ENCODE assay signal across 8 cellular contexts in the genomic region with DNA sequence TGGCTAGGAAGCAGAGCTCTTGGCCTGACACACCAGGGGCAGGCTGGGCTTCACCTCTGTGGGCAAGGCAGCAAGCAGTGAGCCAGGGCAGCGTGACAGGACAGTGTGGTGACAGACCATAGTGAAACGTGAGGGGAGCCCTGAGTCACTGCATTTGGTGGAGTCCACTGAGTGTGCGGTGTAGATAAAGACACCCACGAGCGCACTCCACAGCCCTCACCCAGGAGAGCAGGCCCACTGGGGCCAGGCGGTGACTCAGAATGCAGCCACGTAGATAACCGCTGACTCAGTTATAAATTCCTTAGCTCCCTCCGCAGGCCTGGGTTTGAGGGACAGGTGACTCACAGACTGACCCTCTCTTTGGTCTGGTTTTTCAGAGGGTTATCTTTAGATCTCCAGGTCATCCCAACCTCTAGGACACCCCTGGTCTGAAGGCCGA.
DNase-seq lines count a peak whose midpoint lies in the region; ATAC-seq and TF ChIP-seq lines count a peak whose summit lies in the region.

No MANE protein-coding gene starts in this region.

- peaks cover 12 to 32% of the 10 kb centered on the region in 2 donors for H3K27me3 Mint-ChIP-seq in effector memory CD8-positive, alpha-beta T cell

- no peaks in the 10 kb centered on the region for H3K36me3 ChIP-seq in neuronal stem cell (replicated peaks in 1 of 2; ENCODE audit: control insufficient read depth in 2 of 2, insufficient read depth in 2 of 2, low read length in 2 of 2)

- no peak overlapping the region for H2AK5ac ChIP-seq in neuronal stem cell (ENCODE audit: low read depth, low read length)

- no peaks in the 10 kb centered on the region for H3K79me1 ChIP-seq in neuronal stem cell (ENCODE audit: low read depth, low read length)

- ATAC-seq in HG02642 (IDR thresholded peaks at IDR 0.05; ENCODE audit: poor library complexity, unreplicated experiment): no peak
- no peak for ATAC-seq in effector memory CD8-positive, alpha-beta T cell (replicated peaks)

- H3K4me1 ChIP-seq in neuronal stem cell (ENCODE audit: control insufficient read depth in 2 of 2, insufficient read depth in 1 of 2, low read depth in 1 of 2, low read length in 2 of 2): peaks cover 0 to 3% of the 10 kb centered on the region in 2 donors

- H2BK120ac ChIP-seq in neuronal stem cell (ENCODE audit: low read depth, low read length): no peak overlapping the region

- H3K9me3 Mint-ChIP-seq in effector memory CD8-positive, alpha-beta T cell: peaks cover 0 to 2% of the 10 kb centered on the region in 2 donors

- H3K4ac ChIP-seq in neuronal stem cell (ENCODE audit: low read length): no peak overlapping the region

- H3K4me3 ChIP-seq in epithelial cell of esophagus (ENCODE audit: low read length): no peak overlapping the region
- H3K4me3 ChIP-seq in neuronal stem cell (ENCODE audit: low read length in 2 of 2): peak overlapping the region in 1 of 2 donors; percentile 57
- H3K4me3 ChIP-seq in dorsolateral prefrontal cortex: no peak overlapping the region

- WGBS in neuronal stem cell (ENCODE audit: extremely low coverage in 2 of 2, insufficient read length in 2 of 2, insufficient replicate concordance in 1 of 2), 2 donors: no CpG with 5 or more reads among the region's 10 CpGs

- peak overlapping the region; percentile 19 for H2BK5ac ChIP-seq in neuronal stem cell (ENCODE audit: low read length)

- H3K27ac Mint-ChIP-seq in effector memory CD8-positive, alpha-beta T cell: no peak overlapping the region

- H3K4me2 ChIP-seq in neuronal stem cell (ENCODE audit: insufficient read depth, low read length, poor library complexity, severe bottlenecking): no peak overlapping the region

- intact Hi-C loops in dorsolateral prefrontal cortex (cut with DNase I): no loop called here

- no peak overlapping the region for H2BK15ac ChIP-seq in neuronal stem cell (ENCODE audit: low read length)

- H2BK12ac ChIP-seq in neuronal stem cell (ENCODE audit: low read length): no peak overlapping the region

- no peaks in the 10 kb centered on the region for H3K27me3 ChIP-seq in neuronal stem cell (ENCODE audit: control insufficient read depth in 3 of 3, insufficient read depth in 3 of 3, low read depth in 1 of 3, low read length in 3 of 3)
- peaks cover 0 to 5% (median 0%) of the 10 kb centered on the region in 45 donors for H3K27me3 ChIP-seq in dorsolateral prefrontal cortex

- H3K9ac ChIP-seq in neuronal stem cell (ENCODE audit: low read depth, low read length, poor library complexity): no peak overlapping the region

- H2AFZ ChIP-seq in neuronal stem cell (ENCODE audit: low read length): no peak overlapping the region

- no peaks in the 10 kb centered on the region for H3K36me3 Mint-ChIP-seq in effector memory CD8-positive, alpha-beta T cell (ENCODE audit: insufficient read depth)

- H3K27ac ChIP-seq in neuronal stem cell (replicated peaks; ENCODE audit: low read length) (no peak overlapping the region), dorsolateral prefrontal cortex (no peak overlapping the region)

- peak overlapping the region; percentile 63 for H3K18ac ChIP-seq in neuronal stem cell (ENCODE audit: low read length)

- H4K8ac ChIP-seq in neuronal stem cell (ENCODE audit: low read depth, low read length): no peak overlapping the region

- H3K14ac ChIP-seq in neuronal stem cell (ENCODE audit: low read length): no peak overlapping the region

- DNase-seq in ELF-1 (ENCODE audit: low read depth, low spot score) (peak; percentile 90), OCI-M1 (lab: John Stamatoyannopoulos, UW) (peak; percentile 69), epithelial cell of esophagus (ENCODE audit: low read depth) (peak; percentile 78), neuronal stem cell (ENCODE audit: low spot score) (no peak), dorsolateral prefrontal cortex (no peak), iPS-NIHi11 (ENCODE audit: low spot score) (no peak)
- no peak for DNase-seq in effector memory CD8-positive, alpha-beta T cell

- no peaks in the 10 kb centered on the region for H3K9me3 ChIP-seq in neuronal stem cell (replicated peaks in 1 of 2; ENCODE audit: control insufficient read depth in 2 of 2, insufficient read depth in 1 of 2, low read depth in 1 of 2, low read length in 2 of 2)

- no peak for TF ChIP-seq CTCF in epithelial cell of esophagus (IDR thresholded peaks at IDR 0.05; ENCODE audit: insufficient read depth, low read depth, low read length, missing control alignments)
- TF ChIP-seq CTCF in dorsolateral prefrontal cortex (IDR thresholded peaks at IDR 0.05 in 54 of 56, conservative IDR thresholded peaks at IDR 0.05 in 2 of 56; ENCODE audit: low read depth in 1 of 56, partially characterized antibody in 56 of 56): no peak

- no peaks in the 10 kb centered on the region for H3K4me1 Mint-ChIP-seq in effector memory CD8-positive, alpha-beta T cell (ENCODE audit: low read depth in 2 of 2)

- H3K4me3 Mint-ChIP-seq in effector memory CD8-positive, alpha-beta T cell: no peak overlapping the region

- H4K91ac ChIP-seq in neuronal stem cell (ENCODE audit: low read depth, low read length, poor library complexity): no peak overlapping the region

- H3K23ac ChIP-seq in neuronal stem cell (ENCODE audit: low read depth, low read length, poor library complexity): peak overlapping the region; percentile 26

Comparison
In these comparisons a context has a peak if more than half of its experiments do, and no peak if none do; other contexts are left out.
1. DNase-seq: peak in ELF-1 (single experiment), OCI-M1 (single experiment) and epithelial cell of esophagus (single experiment); none in neuronal stem cell (single experiment), dorsolateral prefrontal cortex (0 of 10), iPS-NIHi11 (single experiment) and effector memory CD8-positive, alpha-beta T cell (0 of 3).